Comparison of ENCODE assay signal across 1 cellular context in genomic region chr5:52796507-52797103, GRCh38.
TF ChIP-seq lines count a peak whose summit lies in the region.

No MANE protein-coding gene starts in this region.

TF ChIP-seq in SK-N-SH treated with all-trans-retinoic acid at 6 μM for 48 hours, 23 proteins besides CTCF, POLR2A, EP300 and RAD21 (continued from another document):
- no peak for TF ChIP-seq TSHZ2 (CRISPR knock-in tag; IDR thresholded peaks at IDR 0.05)
